In the genomic region with DNA sequence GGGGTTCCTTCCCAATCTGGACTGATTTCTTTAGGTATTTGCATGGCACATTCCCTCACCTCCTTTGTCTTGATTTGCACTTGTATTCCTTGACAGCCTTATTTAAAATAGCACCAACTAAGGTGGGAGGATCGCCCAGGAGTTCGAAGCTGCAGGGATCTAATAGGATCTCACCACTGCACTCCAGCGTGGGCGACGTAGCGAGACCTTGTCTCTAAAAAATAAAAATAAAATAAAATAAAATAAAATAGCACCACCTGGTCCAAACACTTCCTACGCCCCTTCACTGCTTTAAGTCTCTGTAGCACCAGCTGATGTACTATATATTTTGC, we compare ENCODE assay signal across 8 cellular contexts. TPM values are rescaled to one million over a fixed set of nuclear protein-coding genes. Genes with fewer than 3 reads are reported as not detected.
A peak's percentile ranks its signal among the peaks of the same experiment; 100 is the strongest.
DNase-seq lines count a peak whose midpoint lies in the region; ATAC-seq and TF ChIP-seq lines count a peak whose summit lies in the region.

No MANE protein-coding gene starts in this region.

- ATAC-seq in GM23338 (no peak), GM21447 (IDR thresholded peaks at IDR 0.05; ENCODE audit: unreplicated experiment) (no peak)

- peak overlapping the region; percentile 77 for H3K9ac ChIP-seq in skeletal muscle satellite cell (ENCODE audit: low read depth, low read length)

- H3K9me2 ChIP-seq in GM23338 (ENCODE audit: insufficient read depth) (no peaks in the 10 kb centered on the region), hepatocyte (replicated peaks; ENCODE audit: insufficient read depth) (no peaks in the 10 kb centered on the region)

- peaks cover 15% of the 10 kb centered on the region for H3K27me3 Mint-ChIP-seq in GM23338 (ENCODE audit: insufficient read depth, low read depth, poor library complexity)
- H3K27me3 Mint-ChIP-seq in activated CD4-positive, alpha-beta memory T cell treated with anti-CD3 and anti-CD28 coated beads for 36 hours: no peaks in the 10 kb centered on the region

- H3K27me3 ChIP-seq in GM23338 (ENCODE audit: insufficient read depth): no peaks in the 10 kb centered on the region
- H3K27me3 ChIP-seq in hepatocyte: no peaks in the 10 kb centered on the region
- H3K27me3 ChIP-seq in skeletal muscle satellite cell (ENCODE audit: control insufficient read depth, insufficient read depth, low read length): no peaks in the 10 kb centered on the region

- CTCF ChIA-PET in activated CD4-positive, alpha-beta memory T cell treated with anti-CD3 and anti-CD28 coated beads for 36 hours (lab: Charles Lee): interaction anchor here (0.9 to 4.1 kb wide), 6 partner anchors 9 to 946 kb away, joined by 3 to 50 read pairs (median 4); a partner anchor contains a TSS

- H3K27ac Mint-ChIP-seq in GM23338: no peak overlapping the region
- peak overlapping the region; percentile 78 for H3K27ac Mint-ChIP-seq in activated CD4-positive, alpha-beta memory T cell treated with anti-CD3 and anti-CD28 coated beads for 36 hours

- H3K4me1 ChIP-seq in GM23338 (ENCODE audit: insufficient read depth) (peaks cover 11% of the 10 kb centered on the region), hepatocyte (ENCODE audit: insufficient read depth) (peaks cover 11% of the 10 kb centered on the region), skeletal muscle satellite cell (ENCODE audit: control insufficient read depth, insufficient read depth, low read length) (peaks cover 20% of the 10 kb centered on the region)

- intact Hi-C loops in activated CD4-positive, alpha-beta memory T cell treated with anti-CD3 and anti-CD28 coated beads for 36 hours (cut with micrococcal nuclease): loop anchor here (5.0 kb wide), 3 partner anchors 34 to 321 kb away; a partner anchor contains a TSS

- peak overlapping the region; percentile 79 for H3K4me3 Mint-ChIP-seq in GM23338
- peak overlapping the region; percentile 89 for H3K4me3 Mint-ChIP-seq in activated CD4-positive, alpha-beta memory T cell treated with anti-CD3 and anti-CD28 coated beads for 36 hours

- 64% methylated on average over 7 of the region's 7 CpGs for WGBS in hepatocyte (ENCODE audit: low lambda C conversion rate, missing lambda C conversion rate)

- no peak overlapping the region for H2AFZ ChIP-seq in GM23338
- H2AFZ ChIP-seq in hepatocyte: no peak overlapping the region

- H3K36me3 ChIP-seq in GM23338 (ENCODE audit: insufficient read depth): no peaks in the 10 kb centered on the region
- H3K36me3 ChIP-seq in hepatocyte (replicated peaks; ENCODE audit: insufficient read depth, low read depth): no peaks in the 10 kb centered on the region
- no peaks in the 10 kb centered on the region for H3K36me3 ChIP-seq in skeletal muscle satellite cell (ENCODE audit: insufficient read depth, low read length)

- H3K27ac ChIP-seq in GM23338 (ENCODE audit: low read depth): peak overlapping the region; percentile 92; the same call in 1 of the 2 replicates
- no peak overlapping the region for H3K27ac ChIP-seq in hepatocyte

- no peak for DNase-seq in GM23338 (ENCODE audit: low spot score)
- no peak for DNase-seq in activated CD4-positive, alpha-beta memory T cell treated with anti-CD3 and anti-CD28 coated beads for 36 hours
- no peak for DNase-seq in hepatocyte (ENCODE audit: low spot score)
- DNase-seq in T-helper 9 cell: no peak
- DNase-seq in activated CD4-positive, CD25-positive, alpha-beta regulatory T cell (lab: John Stamatoyannopoulos, UW): no peak
- DNase-seq in COLO668 (lab: John Stamatoyannopoulos, UW; ENCODE audit: unreplicated experiment): no peak

- POLR2A ChIA-PET in activated CD4-positive, alpha-beta memory T cell treated with anti-CD3 and anti-CD28 coated beads for 36 hours (lab: Charles Lee): interaction anchor here (1.5 to 3.4 kb wide), 2 partner anchors 12 to 36 kb away, joined by 5 to 18 read pairs; a partner anchor contains a TSS

- no peaks in the 10 kb centered on the region for H3K9me3 Mint-ChIP-seq in GM23338
- no peaks in the 10 kb centered on the region for H3K9me3 Mint-ChIP-seq in activated CD4-positive, alpha-beta memory T cell treated with anti-CD3 and anti-CD28 coated beads for 36 hours

- H3K36me3 Mint-ChIP-seq in GM23338 (ENCODE audit: low read depth): peaks cover 9% of the 10 kb centered on the region
- H3K36me3 Mint-ChIP-seq in activated CD4-positive, alpha-beta memory T cell treated with anti-CD3 and anti-CD28 coated beads for 36 hours: no peaks in the 10 kb centered on the region

- peak overlapping the region; percentile 94 for H3K4me2 ChIP-seq in GM23338
- peak overlapping the region; percentile 90 for H3K4me2 ChIP-seq in hepatocyte
- H3K4me2 ChIP-seq in skeletal muscle satellite cell (ENCODE audit: low read length): peak overlapping the region; percentile 97

- H3F3A ChIP-seq in GM23338 (replicated peaks; ENCODE audit: low read depth): peaks cover 25% of the 10 kb centered on the region

- TF ChIP-seq CTCF in GM23338 (conservative IDR thresholded peaks at IDR 0.05; ENCODE audit: low read depth in 2 of 2): no peak
- TF ChIP-seq CTCF in hepatocyte (IDR thresholded peaks at IDR 0.05; ENCODE audit: poor library complexity): no peak

- H3K79me2 ChIP-seq in GM23338 (replicated peaks; ENCODE audit: insufficient read depth) (peaks cover 3% of the 10 kb centered on the region), hepatocyte (peaks cover 18% of the 10 kb centered on the region)

- peak overlapping the region; percentile 75 for H3K4me3 ChIP-seq in GM23338
- H3K4me3 ChIP-seq in hepatocyte: peak overlapping the region; percentile 87
- H3K4me3 ChIP-seq in skeletal muscle satellite cell (ENCODE audit: low read length): peak overlapping the region; percentile 79

- peaks cover 21% of the 10 kb centered on the region for H3K4me1 Mint-ChIP-seq in GM23338
- H3K4me1 Mint-ChIP-seq in activated CD4-positive, alpha-beta memory T cell treated with anti-CD3 and anti-CD28 coated beads for 36 hours (ENCODE audit: low read depth): peaks cover 17% of the 10 kb centered on the region

- H4K20me1 ChIP-seq in GM23338 (replicated peaks; ENCODE audit: insufficient read depth) (no peaks in the 10 kb centered on the region; the same call in 1 of the 2 replicates), hepatocyte (ENCODE audit: insufficient read depth, poor library complexity, severe bottlenecking) (no peaks in the 10 kb centered on the region)

- H3K9me3 ChIP-seq in hepatocyte (ENCODE audit: low read depth) (no peaks in the 10 kb centered on the region), skeletal muscle satellite cell (replicated peaks; ENCODE audit: low read length) (no peaks in the 10 kb centered on the region)

TF ChIP-seq in GM23338, 12 proteins besides CTCF, POLR2A, EP300 and RAD21 (continues in another document):
- TF ChIP-seq STAT1 (IDR thresholded peaks at IDR 0.05; ENCODE audit: unreplicated experiment): no peak

RNA-seq across cellular contexts. Expression of a gene that starts 0.8 kb away (rescaled TPM):
- 15.1 and 21.8 TPM in 2 replicates for total RNA-seq in GM23338 (2014; rRNA removed; shearing (Covaris generic))
- polyA plus RNA-seq in GM23338 (2016; fragmentation: Nextera tagmentation; extraction: Ambion mirVana) (7.1 and 7.4 TPM in 2 replicates), hepatocyte (15.0 and 20.9 TPM in 2 replicates)
- total RNA-seq in activated CD4-positive, alpha-beta memory T cell treated with anti-CD3 and anti-CD28 coated beads for 36 hours: 1 to 10 TPM; 6.8 to 8.9 TPM
- 11.6 and 15.0 TPM in 2 replicates for total RNA-seq in hepatocyte
- 7.2 and 9.6 TPM in 2 replicates for total RNA-seq in skeletal muscle satellite cell (2012; rRNA removed)

RNA-seq across cellular contexts. Expression of a gene that starts 19.6 kb away (rescaled TPM):
- 10.6 and 13.6 TPM in 2 replicates for total RNA-seq in GM23338 (2014; rRNA removed; shearing (Covaris generic))
- polyA plus RNA-seq in GM23338 (2016; fragmentation: Nextera tagmentation; extraction: Ambion mirVana) (16.6 and 19.5 TPM in 2 replicates), hepatocyte (5.1 and 6.1 TPM in 2 replicates)
- 1 to 10 TPM; 8.1 to 9.7 TPM for total RNA-seq in activated CD4-positive, alpha-beta memory T cell treated with anti-CD3 and anti-CD28 coated beads for 36 hours
- 1.6 and 1.8 TPM in 2 replicates for total RNA-seq in hepatocyte
- under 0.01 and 0.22 TPM in 2 replicates for total RNA-seq in skeletal muscle satellite cell (2012; rRNA removed)

RNA-seq across cellular contexts. Expression of a gene that starts 35.7 kb away (rescaled TPM):
- total RNA-seq in GM23338 (2014; rRNA removed; shearing (Covaris generic)): 800 and 881 TPM in 2 replicates
- 5,205 and 5,707 TPM in 2 replicates for polyA plus RNA-seq in GM23338 (2016; fragmentation: Nextera tagmentation; extraction: Ambion mirVana)
- 1,000 to 10,000 TPM; 1,215 to 1,240 TPM for total RNA-seq in activated CD4-positive, alpha-beta memory T cell treated with anti-CD3 and anti-CD28 coated beads for 36 hours
- 240 and 306 TPM in 2 replicates for total RNA-seq in hepatocyte
- polyA plus RNA-seq in hepatocyte: 2,070 and 2,177 TPM in 2 replicates
- 317 and 338 TPM in 2 replicates for total RNA-seq in skeletal muscle satellite cell (2012; rRNA removed)
